1 cellular context compared by ENCODE assay signal in the genomic region with DNA sequence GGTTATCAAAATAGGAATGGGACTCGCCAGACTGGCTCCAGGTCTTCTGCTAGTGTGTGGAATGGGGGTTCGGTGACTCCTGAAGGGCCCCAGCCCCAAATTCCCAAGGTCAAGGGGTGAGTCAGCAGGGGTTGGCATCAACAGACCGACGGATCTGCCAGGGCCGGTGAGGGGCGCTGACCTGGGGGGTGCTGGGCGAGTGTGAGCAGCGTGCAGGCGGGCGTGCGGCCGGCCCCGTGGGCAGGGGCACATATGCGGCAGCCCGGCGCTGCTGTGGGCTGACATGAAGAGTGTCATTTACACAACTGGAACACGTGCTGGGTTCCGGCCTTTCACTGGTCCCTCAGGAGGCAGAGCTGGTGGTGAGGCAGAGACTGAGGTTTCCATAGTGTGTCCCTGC.
TF ChIP-seq lines count a peak whose summit lies in the region.

No MANE protein-coding gene starts in this region.

TF ChIP-seq in IMR-90, 13 proteins besides CTCF, POLR2A, EP300 and RAD21 (continued from another document):
- TF ChIP-seq SMC3 (IDR thresholded peaks at IDR 0.05; ENCODE audit: low read depth, low read length), result no peak
- no peak for TF ChIP-seq RFX5 (IDR thresholded peaks at IDR 0.05; ENCODE audit: low read depth, low read length)
- TF ChIP-seq MXI1 (IDR thresholded peaks at IDR 0.05; ENCODE audit: borderline replicate concordance, low read depth, low read length), result no peak
- no peak for TF ChIP-seq NFE2L2 (IDR thresholded peaks at IDR 0.05; ENCODE audit: low read depth, low read length)
